9 cellular contexts compared by ENCODE assay signal in the genomic region with DNA sequence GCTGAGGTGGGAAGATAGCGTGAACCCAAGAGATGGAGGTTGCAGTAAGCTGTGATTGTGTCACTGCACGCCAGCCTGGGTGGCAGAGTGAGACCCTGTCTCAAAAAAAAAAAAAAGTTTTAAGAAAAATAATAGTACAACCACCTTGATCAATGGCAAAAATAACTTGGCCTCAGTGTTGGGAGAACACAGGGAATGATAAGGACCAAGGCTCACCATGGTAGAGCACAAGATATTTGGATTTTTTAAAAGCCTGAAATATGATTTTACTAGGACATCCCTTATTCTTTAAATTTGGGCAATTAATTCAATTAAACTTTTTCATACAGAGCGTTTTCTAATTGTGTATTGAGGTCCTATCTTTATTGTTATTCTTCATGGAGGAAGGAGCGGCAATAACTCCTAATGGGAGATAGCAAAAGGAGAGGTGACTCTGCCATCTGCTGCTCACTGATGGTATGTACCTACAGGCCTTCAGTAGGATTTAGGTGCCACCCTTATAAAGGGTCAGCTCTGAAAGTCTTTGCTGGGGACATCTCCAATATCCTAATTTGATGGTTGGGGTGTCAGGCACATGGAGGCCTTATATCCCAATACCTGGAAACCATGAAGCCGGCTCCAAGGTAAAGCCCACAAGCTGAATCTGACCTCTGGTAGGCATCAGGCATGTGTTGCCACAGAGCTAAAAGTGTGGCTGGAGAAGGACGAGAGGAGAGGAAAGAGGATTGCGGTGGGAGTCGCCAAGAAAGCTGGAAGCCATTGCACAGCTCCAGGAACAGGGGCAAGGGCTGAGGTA. TPM values are rescaled to one million over a fixed set of nuclear protein-coding genes. Genes with fewer than 3 reads are reported as not detected.
A peak's percentile ranks its signal among the peaks of the same experiment; 100 is the strongest.
DNase-seq lines count a peak whose midpoint lies in the region; ATAC-seq, FAIRE-seq and TF ChIP-seq lines count a peak whose summit lies in the region.
"Had no signal": no experiment of that assay in that cellular context is flagged by ENCODE, and none has a peak within 500 bp of the region (broad histone marks: within the 10 kb centered on the region; RNA-seq: fewer than 3 reads in every experiment).

No MANE protein-coding gene starts in this region.

- no peak for FAIRE-seq in astrocyte (lab: Jason Lieb, UNC)

- no peaks in the 10 kb centered on the region; the same call in 1 of the 2 replicates for H3K4me1 ChIP-seq in HAP-1
- no peaks in the 10 kb centered on the region for H3K4me1 ChIP-seq in astrocyte (ENCODE audit: insufficient read depth, low read length)
- H3K4me1 ChIP-seq in iPS DF 6.9 (ENCODE audit: control insufficient read depth, insufficient read depth, low read length), result no peaks in the 10 kb centered on the region

- no peaks in the 10 kb centered on the region for H3K4me1 Mint-ChIP-seq in astrocyte (ENCODE audit: low read depth, unreplicated experiment)
- H3K4me1 Mint-ChIP-seq: naive thymus-derived CD8-positive, alpha-beta T cell had no signal

- no peak overlapping the region for H3K4me3 Mint-ChIP-seq in astrocyte (ENCODE audit: unreplicated experiment)
- H3K4me3 Mint-ChIP-seq: naive thymus-derived CD8-positive, alpha-beta T cell had no signal

- H3K27ac ChIP-seq in astrocyte (ENCODE audit: low read depth, low read length) (no peak overlapping the region), iPS DF 6.9 (ENCODE audit: low read length) (no peak overlapping the region)

- H3K9me3 ChIP-seq in HAP-1 (no peaks in the 10 kb centered on the region), astrocyte (ENCODE audit: insufficient read depth, low read depth, low read length) (no peaks in the 10 kb centered on the region), iPS DF 6.9 (ENCODE audit: control insufficient read depth, insufficient read depth, low read length) (no peaks in the 10 kb centered on the region)

- no peaks in the 10 kb centered on the region for H4K20me1 ChIP-seq in astrocyte (ENCODE audit: insufficient read depth, low read length)

- H3K9me3 Mint-ChIP-seq in astrocyte (ENCODE audit: unreplicated experiment), result no peaks in the 10 kb centered on the region
- H3K9me3 Mint-ChIP-seq: naive thymus-derived CD8-positive, alpha-beta T cell had no signal

- no peaks in the 10 kb centered on the region for H3K79me2 ChIP-seq in astrocyte (ENCODE audit: insufficient read depth, low read length)

- TF ChIP-seq CTCF in astrocyte (IDR thresholded peaks at IDR 0.05; ENCODE audit: insufficient read depth, low read depth, low read length), result peak; percentile 82

- in situ Hi-C loops in HAP-1 (cut with MboI; ENCODE audit: low sequenced_read_pairs), result loop anchor here (5.0 kb wide), 1 partner anchor 108 kb away; no protein-coding TSS in a partner anchor

- DNase-seq in COLO668 (lab: John Stamatoyannopoulos, UW; ENCODE audit: unreplicated experiment), result peak; percentile 30
- DNase-seq in HAP-1 (ENCODE audit: low spot score in 2 of 2), result peak; percentile 50 to 66
- DNase-seq in NCI-H82 (lab: John Stamatoyannopoulos, UW), result peak; percentile 77
- DNase-seq in astrocyte (ENCODE audit: low read depth), result peak; percentile 23
- peak; percentile 20 for DNase-seq in iPS DF 6.9 (ENCODE audit: low read depth, low spot score)
- peak; percentile 30 to 31 for DNase-seq in stimulated activated CD4-positive, alpha-beta T cell treated with anti-CD3 and anti-CD28 coated beads, Interleukin-2, amount 100 ng/mL, for 24 hours

- no CpG with 5 or more reads among the region's 8 CpGs for WGBS in iPS DF 6.9 (ENCODE audit: insufficient coverage, insufficient read length)

- no peaks in the 10 kb centered on the region for H3K36me3 Mint-ChIP-seq in astrocyte (ENCODE audit: low read depth, unreplicated experiment)
- H3K36me3 Mint-ChIP-seq: naive thymus-derived CD8-positive, alpha-beta T cell had no signal

- no peak overlapping the region for H3K27ac Mint-ChIP-seq in astrocyte (ENCODE audit: unreplicated experiment)
- H3K27ac Mint-ChIP-seq: naive thymus-derived CD8-positive, alpha-beta T cell had no signal

- H3K27me3 ChIP-seq in HAP-1 (ENCODE audit: low read depth), result no peaks in the 10 kb centered on the region; the same call in 1 of the 2 replicates
- H3K27me3 ChIP-seq in astrocyte (ENCODE audit: insufficient read depth, low read length), result peaks cover 5% of the 10 kb centered on the region
- no peaks in the 10 kb centered on the region for H3K27me3 ChIP-seq in iPS DF 6.9 (ENCODE audit: control insufficient read depth, insufficient read depth, low read length)

- H3K36me3 ChIP-seq in HAP-1 (replicated peaks), result no peaks in the 10 kb centered on the region
- no peaks in the 10 kb centered on the region for H3K36me3 ChIP-seq in astrocyte (ENCODE audit: insufficient read depth, low read length)
- no peaks in the 10 kb centered on the region for H3K36me3 ChIP-seq in iPS DF 6.9 (ENCODE audit: control insufficient read depth, insufficient read depth, low read length)

- H3K4me3 ChIP-seq in HAP-1, result no peak overlapping the region
- no peak overlapping the region for H3K4me3 ChIP-seq in astrocyte (ENCODE audit: insufficient read depth, low read depth, low read length)
- no peak overlapping the region for H3K4me3 ChIP-seq in iPS DF 6.9 (ENCODE audit: low read length)

- no peak overlapping the region for H3K9ac ChIP-seq in astrocyte (ENCODE audit: low read length)

- no peak overlapping the region for H3K4me2 ChIP-seq in astrocyte (ENCODE audit: low read length)

- ATAC-seq in HG03135 (IDR thresholded peaks at IDR 0.05; ENCODE audit: unreplicated experiment) (no peak), HG03432 (IDR thresholded peaks at IDR 0.05; ENCODE audit: unreplicated experiment) (no peak)
- ATAC-seq: naive thymus-derived CD8-positive, alpha-beta T cell had no signal

- no peak overlapping the region for H2AFZ ChIP-seq in astrocyte (ENCODE audit: low read depth, low read length)

- H3K27me3 Mint-ChIP-seq in astrocyte (ENCODE audit: low read depth, unreplicated experiment), result peaks cover 6% of the 10 kb centered on the region

RNA-seq across cellular contexts. Expression of a gene that starts 21.9 kb away (rescaled TPM):
- total RNA-seq in astrocyte, result 6.5 and 7.5 TPM in 2 replicates

Comparison
In these comparisons a context has a peak if more than half of its experiments do, and no peak if none do; other contexts are left out.
1. DNase-seq: peak in every context shown above with its lines; median percentile 77 in NCI-H82; 58 in HAP-1; 30 in stimulated activated CD4-positive, alpha-beta T cell treated with anti-CD3 and anti-CD28 coated beads, Interleukin-2, amount 100 ng/mL, for 24 hours; 30 in COLO668; 23 in astrocyte; 20 in iPS DF 6.9.